Comparison of ENCODE assay signal across 1 cellular context in genomic region chr7:143380646-143381426, GRCh38.
A peak's percentile ranks its signal among the peaks of the same experiment; 100 is the strongest.
TF ChIP-seq lines count a peak whose summit lies in the region.

TSS of gene ZYX (plus strand) at chr7:143381345. CDS start at chr7:143381572, 227 bp downstream.

TF ChIP-seq in HepG2, 621 proteins besides CTCF, POLR2A, EP300 and RAD21 (continued from another document and continues in another):
- peak; percentile 71; the same call in 1 of the 2 replicates for TF ChIP-seq ARID4A (CRISPR knock-in tag; IDR thresholded peaks at IDR 0.05; ENCODE audit: borderline replicate concordance)
- 0 out of 2 replicates have a peak, but pooled peaks have one; percentile 19 for TF ChIP-seq RNF2 (conservative IDR thresholded peaks at IDR 0.05; ENCODE audit: low read depth)
- TF ChIP-seq CBX1 (IDR thresholded peaks at IDR 0.05; ENCODE audit: low read depth), result peak; percentile 11
- peak; percentile 54; the same call in 1 of the 2 replicates for TF ChIP-seq SP5 (CRISPR knock-in tag; IDR thresholded peaks at IDR 0.05; ENCODE audit: borderline replicate concordance, low read depth)
- TF ChIP-seq ZBTB7B (CRISPR knock-in tag; IDR thresholded peaks at IDR 0.05), result 0 out of 2 replicates have a peak, but pooled peaks have one; percentile 28
- TF ChIP-seq ASH2L (IDR thresholded peaks at IDR 0.05; ENCODE audit: insufficient read length, low read depth, low read length), result peak; percentile 20
- peak; percentile 29; the same call in 1 of the 2 replicates for TF ChIP-seq BORCS8-MEF2B (CRISPR knock-in tag; IDR thresholded peaks at IDR 0.05)
- peak; percentile 11; the same call in 1 of the 2 replicates for TF ChIP-seq ZNF777 (CRISPR knock-in tag; IDR thresholded peaks at IDR 0.05)
- peak; percentile 99 for TF ChIP-seq HINFP (CRISPR knock-in tag; IDR thresholded peaks at IDR 0.05; ENCODE audit: low read depth)
- TF ChIP-seq HES4 (CRISPR knock-in tag; IDR thresholded peaks at IDR 0.05; ENCODE audit: borderline replicate concordance), result peak; percentile 86; the same call in 1 of the 2 replicates
- TF ChIP-seq ZNF687 (CRISPR knock-in tag; IDR thresholded peaks at IDR 0.05), result peak; percentile 74
- peak; percentile 86 for TF ChIP-seq PHF8 (CRISPR knock-in tag; IDR thresholded peaks at IDR 0.05)
- TF ChIP-seq MTF2 (CRISPR knock-in tag; IDR thresholded peaks at IDR 0.05; ENCODE audit: borderline replicate concordance), result peak; percentile 5; the same call in 1 of the 2 replicates
- TF ChIP-seq ZBTB42 (CRISPR knock-in tag; IDR thresholded peaks at IDR 0.05), result peak; percentile 71; the same call in 1 of the 2 replicates
- no peak for TF ChIP-seq ZKSCAN8 (CRISPR knock-in tag; IDR thresholded peaks at IDR 0.05; ENCODE audit: borderline replicate concordance)
- TF ChIP-seq ZNF790 (CRISPR knock-in tag; IDR thresholded peaks at IDR 0.05; ENCODE audit: borderline replicate concordance), result peak; percentile 96; the same call in 1 of the 2 replicates
- TF ChIP-seq FOSL2 (CRISPR knock-in tag; IDR thresholded peaks at IDR 0.05), result peak; percentile 92
- 0 out of 2 replicates have a peak, but pooled peaks have one; percentile 35 for TF ChIP-seq ISL2 (CRISPR knock-in tag; IDR thresholded peaks at IDR 0.05)
- 0 out of 2 replicates have a peak, but pooled peaks have one; percentile 51 for TF ChIP-seq ZNF564 (CRISPR knock-in tag; IDR thresholded peaks at IDR 0.05)
- peak; percentile 32; the same call in 1 of the 2 replicates for TF ChIP-seq MXD3 (CRISPR knock-in tag; IDR thresholded peaks at IDR 0.05)
- TF ChIP-seq REL (CRISPR knock-in tag; conservative IDR thresholded peaks at IDR 0.05), result peak; percentile 77; the same call in 1 of the 2 replicates
- peak; percentile 96 for TF ChIP-seq ZNF563 (CRISPR knock-in tag; IDR thresholded peaks at IDR 0.05)
- TF ChIP-seq HDAC2 (CRISPR knock-in tag; IDR thresholded peaks at IDR 0.05), result no peak; the same call in 1 of the 2 replicates
- peak; percentile 64 for TF ChIP-seq AGO2 (optimal IDR thresholded peaks at IDR 0.05; ENCODE audit: low read depth, low read length)
- no peak for TF ChIP-seq SOX6 (IDR thresholded peaks at IDR 0.05)
- peak; percentile 45 for TF ChIP-seq SOX6 (CRISPR knock-in tag; IDR thresholded peaks at IDR 0.05)
- TF ChIP-seq SETDB1 (CRISPR knock-in tag; IDR thresholded peaks at IDR 0.05; ENCODE audit: borderline replicate concordance), result 0 out of 2 replicates have a peak, but pooled peaks have one; percentile 63
- TF ChIP-seq ZNF567 (CRISPR knock-in tag; IDR thresholded peaks at IDR 0.05; ENCODE audit: borderline replicate concordance), result 0 out of 2 replicates have a peak, but pooled peaks have one; percentile 54
- no peak for TF ChIP-seq GLMP (CRISPR knock-in tag; IDR thresholded peaks at IDR 0.05; ENCODE audit: borderline replicate concordance)
- no peak for TF ChIP-seq MBNL3 (CRISPR knock-in tag; conservative IDR thresholded peaks at IDR 0.05)
- TF ChIP-seq NONO (IDR thresholded peaks at IDR 0.05), result no peak
- peak; percentile 48 for TF ChIP-seq NONO (CRISPR knock-in tag; conservative IDR thresholded peaks at IDR 0.05)
- no peak for TF ChIP-seq AKAP8 (CRISPR knock-in tag; IDR thresholded peaks at IDR 0.05)
- TF ChIP-seq ZNF513 (CRISPR knock-in tag; conservative IDR thresholded peaks at IDR 0.05), result no peak
- TF ChIP-seq SP1 (IDR thresholded peaks at IDR 0.05), result no peak
- no peak; the same call in 1 of the 2 replicates for TF ChIP-seq SP1 (CRISPR knock-in tag; IDR thresholded peaks at IDR 0.05)
- no peak for TF ChIP-seq IRF1 (CRISPR knock-in tag; IDR thresholded peaks at IDR 0.05; ENCODE audit: low read depth)
- no peak for TF ChIP-seq ZZZ3 (CRISPR knock-in tag; IDR thresholded peaks at IDR 0.05; ENCODE audit: borderline replicate concordance)
- TF ChIP-seq CAMTA2 (CRISPR knock-in tag; IDR thresholded peaks at IDR 0.05; ENCODE audit: borderline replicate concordance), result peak; percentile 81; the same call in 1 of the 2 replicates
- TF ChIP-seq HOXA3 (CRISPR knock-in tag; IDR thresholded peaks at IDR 0.05), result peak; percentile 36; the same call in 1 of the 2 replicates
- peak; percentile 21; the same call in 1 of the 2 replicates for TF ChIP-seq SOX5 (CRISPR knock-in tag; IDR thresholded peaks at IDR 0.05; ENCODE audit: borderline replicate concordance)
- peak; percentile 70; the same call in 1 of the 2 replicates for TF ChIP-seq KDM2A (CRISPR knock-in tag; IDR thresholded peaks at IDR 0.05; ENCODE audit: borderline replicate concordance, low read depth)
- TF ChIP-seq ZFP90 (CRISPR knock-in tag; IDR thresholded peaks at IDR 0.05; ENCODE audit: borderline replicate concordance), result 0 out of 2 replicates have a peak, but pooled peaks have one; percentile 45
- TF ChIP-seq ZNF672 (CRISPR knock-in tag; IDR thresholded peaks at IDR 0.05), result 0 out of 2 replicates have a peak, but pooled peaks have one; percentile 37
- TF ChIP-seq SALL2 (CRISPR knock-in tag; IDR thresholded peaks at IDR 0.05), result 0 out of 2 replicates have a peak, but pooled peaks have one; percentile 7
- TF ChIP-seq ZNF670 (CRISPR knock-in tag; IDR thresholded peaks at IDR 0.05; ENCODE audit: borderline replicate concordance), result 0 out of 2 replicates have a peak, but pooled peaks have one; percentile 14
- TF ChIP-seq ZNF138 (CRISPR knock-in tag; IDR thresholded peaks at IDR 0.05; ENCODE audit: low read depth), result no peak
- no peak for TF ChIP-seq ZBTB1 (CRISPR knock-in tag; IDR thresholded peaks at IDR 0.05; ENCODE audit: borderline replicate concordance)
- no peak for TF ChIP-seq TOE1 (CRISPR knock-in tag; IDR thresholded peaks at IDR 0.05)
- 0 out of 2 replicates have a peak, but pooled peaks have one; percentile 47 for TF ChIP-seq TAF1 (CRISPR knock-in tag; IDR thresholded peaks at IDR 0.05)
- peak; percentile 46 for TF ChIP-seq THAP11 (CRISPR knock-in tag; IDR thresholded peaks at IDR 0.05)
- 0 out of 2 replicates have a peak, but pooled peaks have one; percentile 13 for TF ChIP-seq ZNF274 (CRISPR knock-in tag; IDR thresholded peaks at IDR 0.05)
- TF ChIP-seq ZNF235 (CRISPR knock-in tag; IDR thresholded peaks at IDR 0.05; ENCODE audit: borderline replicate concordance), result peak; percentile 70; the same call in 1 of the 2 replicates
- no peak for TF ChIP-seq ZC3H4 (CRISPR knock-in tag; IDR thresholded peaks at IDR 0.05; ENCODE audit: borderline replicate concordance)
- TF ChIP-seq KDM5B (CRISPR knock-in tag; IDR thresholded peaks at IDR 0.05; ENCODE audit: borderline replicate concordance), result peak; percentile 80; the same call in 1 of the 2 replicates
